8 cellular contexts compared by ENCODE assay signal in the genomic region with DNA sequence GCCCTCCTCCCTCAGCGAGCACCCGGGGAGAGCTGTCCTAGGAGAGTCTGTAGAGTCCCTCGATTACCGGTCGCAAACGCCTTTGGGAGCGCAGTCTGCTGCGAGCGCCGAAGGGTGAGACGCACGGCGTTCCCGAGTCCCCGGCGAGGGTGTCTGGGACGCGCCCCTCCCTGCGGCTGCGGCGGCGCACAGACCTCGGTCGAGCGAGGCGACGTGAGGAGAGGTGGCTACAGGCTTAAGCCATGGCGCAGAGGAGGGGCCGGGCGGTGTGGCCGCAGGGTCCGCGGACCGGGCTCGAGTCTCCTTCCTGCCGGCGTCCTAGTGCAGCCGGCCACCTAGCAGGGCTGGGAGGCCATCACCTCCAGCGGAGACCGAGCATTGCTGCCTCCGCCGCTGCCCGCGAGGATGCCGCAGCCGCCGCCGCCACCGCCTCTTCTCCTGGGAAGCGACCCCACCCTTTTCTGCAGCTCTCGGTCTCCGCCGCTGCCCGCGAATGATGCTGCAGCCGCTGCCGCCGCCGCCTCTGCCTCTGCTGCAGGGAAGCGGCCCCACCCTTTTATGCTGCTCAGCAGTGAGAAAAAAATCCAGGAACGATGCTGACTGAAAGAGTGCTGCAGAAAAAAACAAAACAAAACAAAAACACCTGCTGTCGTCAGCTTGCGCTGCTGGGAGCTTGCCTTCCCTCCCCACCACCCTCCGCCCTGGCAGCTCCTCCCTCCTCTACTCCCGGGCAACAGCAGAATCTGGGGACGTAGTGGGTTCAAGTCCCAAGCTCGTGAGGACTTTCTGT. TPM values are rescaled to one million over a fixed set of nuclear protein-coding genes. Genes with fewer than 3 reads are reported as not detected.
DNase-seq lines count a peak whose midpoint lies in the region; ATAC-seq and TF ChIP-seq lines count a peak whose summit lies in the region.

A gene (minus strand): TSS at position 531 of the 790 bp plus-strand sequence. CDS start 669 bp downstream, outside the sequence.

- peak; percentile 55 for ATAC-seq in activated CD8-positive, alpha-beta T cell treated with anti-CD3 and anti-CD28 coated beads for 36 hours
- ATAC-seq in aorta (ENCODE audit: low FRiP score) (peak; percentile 44), GM18511 (IDR thresholded peaks at IDR 0.05; ENCODE audit: unreplicated experiment) (no peak)

- no peak for TF ChIP-seq CTCF in activated CD8-positive, alpha-beta T cell treated with anti-CD3 and anti-CD28 coated beads for 36 hours (IDR thresholded peaks at IDR 0.05)
- TF ChIP-seq CTCF in fibroblast of villous mesenchyme (IDR thresholded peaks at IDR 0.05; ENCODE audit: insufficient read depth, low read depth, low read length) (no peak), nephron progenitor cell (IDR thresholded peaks at IDR 0.05) (no peak)

- H3K4me3 ChIP-seq in MG63 (peak within 1 kb of the TSS; percentile 15; the same call in 1 of the 2 replicates), fibroblast of villous mesenchyme (ENCODE audit: low read depth, low read length) (peak within 1 kb of the TSS; percentile 29), aorta (ENCODE audit: low read length in 2 of 2) (peak within 1 kb of the TSS; percentile 73 to 84)

- H3K4me3 Mint-ChIP-seq in activated CD8-positive, alpha-beta T cell treated with anti-CD3 and anti-CD28 coated beads for 36 hours, result peak within 1 kb of the TSS; percentile 68
- H3K4me3 Mint-ChIP-seq in nephron progenitor cell, result peak within 1 kb of the TSS; percentile 78

- POLR2A ChIA-PET in activated CD8-positive, alpha-beta T cell treated with anti-CD3 and anti-CD28 coated beads for 36 hours (lab: Charles Lee), result interaction anchor here (0.6 to 0.8 kb wide), 2 partner anchors 9 to 15 kb away, joined by 3 read pairs; no protein-coding TSS in a partner anchor

- H3K27ac ChIP-seq in aorta (ENCODE audit: low read depth in 1 of 2, low read length in 2 of 2), result peak within 1 kb of the TSS in 1 of 2 donors; percentile 12

- H3K27me3 ChIP-seq in MG63 (peaks cover 46% of the 10 kb centered on the region), aorta (ENCODE audit: control insufficient read depth in 1 of 2, insufficient read depth in 2 of 2, low read length in 1 of 2) (no peaks in the 10 kb centered on the region)

- no peaks in the 10 kb centered on the region for H3K9me3 Mint-ChIP-seq in activated CD8-positive, alpha-beta T cell treated with anti-CD3 and anti-CD28 coated beads for 36 hours
- peaks cover 2% of the 10 kb centered on the region for H3K9me3 Mint-ChIP-seq in nephron progenitor cell

- H3K36me3 Mint-ChIP-seq in activated CD8-positive, alpha-beta T cell treated with anti-CD3 and anti-CD28 coated beads for 36 hours (ENCODE audit: low read depth), result no peaks in the 10 kb centered on the region
- H3K36me3 Mint-ChIP-seq in nephron progenitor cell (ENCODE audit: low read depth), result no peaks in the 10 kb centered on the region

- WGBS in aorta, 2 donors, result 1 to 2% methylated on average over 52 to 67 of the region's 67 CpGs

- H3K4me1 ChIP-seq in aorta (ENCODE audit: control insufficient read depth in 1 of 2, insufficient read depth in 2 of 2, low read length in 2 of 2), result no peaks in the 10 kb centered on the region

- H3K9me3 ChIP-seq in MG63 (no peaks in the 10 kb centered on the region), aorta (ENCODE audit: control insufficient read depth, low read length) (no peaks in the 10 kb centered on the region)

- H3K4me1 Mint-ChIP-seq in activated CD8-positive, alpha-beta T cell treated with anti-CD3 and anti-CD28 coated beads for 36 hours (ENCODE audit: low read depth), result peaks cover 12% of the 10 kb centered on the region
- peaks cover 6% of the 10 kb centered on the region for H3K4me1 Mint-ChIP-seq in nephron progenitor cell

- no peaks in the 10 kb centered on the region for H3K36me3 ChIP-seq in MG63
- H3K36me3 ChIP-seq in aorta (ENCODE audit: control insufficient read depth in 1 of 2, insufficient read depth in 2 of 2, low read length in 1 of 2), result no peaks in the 10 kb centered on the region

- DNase-seq in DMS153 (lab: John Stamatoyannopoulos, UW), result peak; percentile 72
- no peak for DNase-seq in MG63
- DNase-seq in activated CD8-positive, alpha-beta T cell treated with anti-CD3 and anti-CD28 coated beads for 36 hours, result peak; percentile 28
- DNase-seq in fibroblast of villous mesenchyme (ENCODE audit: low read depth), result no peak
- DNase-seq in nephron progenitor cell, result peak; percentile 61
- DNase-seq in aorta, result peak; percentile 56 to 80
- DNase-seq in NK-92 (lab: John Stamatoyannopoulos, UW; ENCODE audit: unreplicated experiment), result no peak

- intact Hi-C loops in activated CD8-positive, alpha-beta T cell treated with anti-CD3 and anti-CD28 coated beads for 36 hours (cut with micrococcal nuclease), result no loop called here
- intact Hi-C loops in aorta (cut with DNase I), result loop anchor here (5.0 kb wide), 3 partner anchors 66 to 86 kb away; no protein-coding TSS in a partner anchor

- no peak within 1 kb of the TSS for H3K27ac Mint-ChIP-seq in activated CD8-positive, alpha-beta T cell treated with anti-CD3 and anti-CD28 coated beads for 36 hours
- no peak within 1 kb of the TSS for H3K27ac Mint-ChIP-seq in nephron progenitor cell

- CTCF ChIA-PET in activated CD8-positive, alpha-beta T cell treated with anti-CD3 and anti-CD28 coated beads for 36 hours (lab: Charles Lee), result interaction anchor here (1.5 to 1.7 kb wide), 2 partner anchors 37 to 69 kb away, joined by 3 to 5 read pairs; no protein-coding TSS in a partner anchor

- H3K27me3 Mint-ChIP-seq in activated CD8-positive, alpha-beta T cell treated with anti-CD3 and anti-CD28 coated beads for 36 hours, result peaks cover 62% of the 10 kb centered on the region
- peaks cover 87% of the 10 kb centered on the region for H3K27me3 Mint-ChIP-seq in nephron progenitor cell (ENCODE audit: low read depth, poor library complexity)

RNA-seq across cellular contexts. Expression of the gene that starts here (rescaled TPM):
- total RNA-seq in MG63 (2014; rRNA removed; shearing (Covaris generic); ENCODE audit: low replicate concordance), result not detected in 2 replicates
- not detected for total RNA-seq in activated CD8-positive, alpha-beta T cell treated with anti-CD3 and anti-CD28 coated beads for 36 hours
- total RNA-seq in fibroblast of villous mesenchyme (2.9 and 3.0 TPM in 2 replicates), aorta (10 to 100 TPM in 1 of 2 donors, 1 to 10 TPM in 1; 8.8 to 13.8 TPM)
- 10 to 100 TPM in 1 of 2 donors, 1 to 10 TPM in 1; 6.4 to 16.7 TPM for polyA plus RNA-seq in aorta

Comparison
In these comparisons a context has a peak if more than half of its experiments do, and no peak if none do; other contexts are left out.
1. Peak in DNase-seq and ATAC-seq in activated CD8-positive, alpha-beta T cell treated with anti-CD3 and anti-CD28 coated beads for 36 hours; RNA of the gene not detected or under 1 TPM.
2. DNase-seq: peak in DMS153 (single experiment), nephron progenitor cell (single experiment) and aorta (2 of 2); none in MG63 (single experiment), fibroblast of villous mesenchyme (single experiment) and NK-92 (single experiment).
3. H3K4me3 ChIP-seq: peak in every context shown above with its lines; median percentile 78 in aorta; 29 in fibroblast of villous mesenchyme; 15 in MG63.